ENCODE assay signal across 11 cellular contexts in the genomic region with DNA sequence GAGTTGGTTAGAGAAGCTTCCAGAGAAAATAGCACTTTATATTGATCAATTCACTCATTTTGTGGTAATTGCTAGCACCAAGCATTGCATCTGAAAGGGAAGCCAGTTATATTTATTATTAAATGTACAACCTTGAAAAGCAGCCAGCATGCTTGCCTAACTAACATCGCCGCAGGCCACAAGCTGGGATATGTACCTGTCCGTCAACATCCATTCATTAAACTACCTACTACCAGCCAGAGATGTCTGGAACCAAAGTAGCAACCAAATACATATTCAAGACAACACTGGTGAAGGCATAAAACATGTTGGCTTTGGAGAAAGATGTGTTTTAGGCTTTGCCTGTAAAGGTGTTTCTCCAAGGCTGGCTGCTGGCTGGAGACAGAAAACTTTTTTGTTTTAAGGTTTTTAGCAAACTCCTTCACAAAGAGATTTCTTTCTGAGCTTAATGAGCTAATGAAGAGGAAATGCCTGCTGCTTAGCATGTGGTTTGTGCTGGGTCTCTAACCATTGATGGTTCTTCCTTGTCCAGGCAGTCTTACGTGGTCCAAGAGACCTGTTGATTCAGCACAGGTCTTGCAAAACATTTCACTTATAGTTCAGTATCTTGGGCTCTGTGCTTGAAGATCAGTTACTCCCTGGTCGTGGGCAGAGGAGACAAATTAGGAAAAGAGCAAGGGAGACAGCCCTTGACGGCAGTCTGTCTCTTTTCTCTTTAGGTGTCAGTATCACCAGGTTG. TPM values are rescaled to one million over a fixed set of nuclear protein-coding genes. Genes with fewer than 3 reads are reported as not detected.
DNase-seq lines count a peak whose midpoint lies in the region; ATAC-seq and TF ChIP-seq lines count a peak whose summit lies in the region.
"Had no signal": no experiment of that assay in that cellular context is flagged by ENCODE, and none has a peak within 500 bp of the region (broad histone marks: within the 10 kb centered on the region; RNA-seq: fewer than 3 reads in every experiment).

No MANE protein-coding gene starts in this region.

- no peaks in the 10 kb centered on the region for H3K9me3 Mint-ChIP-seq in CD4-positive, alpha-beta memory T cell
- H3K9me3 Mint-ChIP-seq in neural progenitor cell = no peaks in the 10 kb centered on the region

- H3K27me3 ChIP-seq in CD4-positive, alpha-beta memory T cell (ENCODE audit: insufficient read depth, low read length) = no peaks in the 10 kb centered on the region
- H3K27me3 ChIP-seq in neural progenitor cell = peaks cover 61% of the 10 kb centered on the region
- H3K27me3 ChIP-seq in testis = no peaks in the 10 kb centered on the region
- H3K27me3 ChIP-seq: thyroid gland had no signal

- no peak for DNase-seq in CD4-positive, alpha-beta memory T cell
- peak; percentile 20 for DNase-seq in MV-4-11 (lab: John Stamatoyannopoulos, UW)
- peak; percentile 72 for DNase-seq in choroid plexus epithelial cell (ENCODE audit: low read depth)
- DNase-seq in neural progenitor cell (ENCODE audit: low spot score) = no peak
- DNase-seq in cerebellar cortex (ENCODE audit: low spot score) = no peak
- DNase-seq in testis = no peak
- DNase-seq in mucosa of descending colon = no peak
- DNase-seq: NCI-H1417, nucleus accumbens, thyroid gland had no signal

- H3K27ac Mint-ChIP-seq in CD4-positive, alpha-beta memory T cell = peak overlapping the region in 6 of 7 donors; percentile 26 to 86 (median 72)
- H3K27ac Mint-ChIP-seq in neural progenitor cell = no peak overlapping the region

- H3K4me1 Mint-ChIP-seq in CD4-positive, alpha-beta memory T cell = peaks cover 16 to 35% (median 18%) of the 10 kb centered on the region in 4 donors
- H3K4me1 Mint-ChIP-seq in neural progenitor cell = peaks cover 33% of the 10 kb centered on the region

- WGBS in testis, 2 donors = 46 to 61% methylated on average over 6 of the region's 6 CpGs

- intact Hi-C loops in CD4-positive, alpha-beta memory T cell (cut with micrococcal nuclease) = no loop called here
- intact Hi-C loops in testis (cut with DNase I; ENCODE audit: low total_unique reads) (no loop called here), mucosa of descending colon (cut with DNase I, micrococcal nuclease) (no loop called here)

- no peak for TF ChIP-seq POLR2A in testis (IDR thresholded peaks at IDR 0.05)

- H3K79me2 ChIP-seq in neural progenitor cell (ENCODE audit: low read depth) = no peaks in the 10 kb centered on the region

- peaks cover 9% of the 10 kb centered on the region for H3F3A ChIP-seq in neural progenitor cell (ENCODE audit: low read depth)

- no peak overlapping the region for H3K27ac ChIP-seq in CD4-positive, alpha-beta memory T cell (ENCODE audit: low read depth, low read length)
- H3K27ac ChIP-seq in neural progenitor cell = no peak overlapping the region
- H3K27ac ChIP-seq in testis = no peak overlapping the region

- ATAC-seq in GM21825 (IDR thresholded peaks at IDR 0.05; ENCODE audit: unreplicated experiment) (no peak), mucosa of descending colon (no peak)

- peaks cover 9 to 19% of the 10 kb centered on the region in 2 donors for H3K27me3 Mint-ChIP-seq in CD4-positive, alpha-beta memory T cell
- H3K27me3 Mint-ChIP-seq in neural progenitor cell (ENCODE audit: insufficient read depth, low read depth) = peaks cover 4% of the 10 kb centered on the region

- TF ChIP-seq CTCF in choroid plexus epithelial cell (conservative IDR thresholded peaks at IDR 0.05; ENCODE audit: low read depth, low read length) = no peak
- no peak for TF ChIP-seq CTCF in neural progenitor cell (IDR thresholded peaks at IDR 0.05)
- no peak for TF ChIP-seq CTCF in testis (IDR thresholded peaks at IDR 0.05)
- no peak for TF ChIP-seq CTCF in mucosa of descending colon (IDR thresholded peaks at IDR 0.05)

- no peaks in the 10 kb centered on the region for H4K20me1 ChIP-seq in neural progenitor cell (ENCODE audit: low read depth)

- peaks cover 32% of the 10 kb centered on the region for H3K4me1 ChIP-seq in CD4-positive, alpha-beta memory T cell (ENCODE audit: insufficient read depth, low read length)
- H3K4me1 ChIP-seq in neural progenitor cell (peaks cover 9% of the 10 kb centered on the region), testis (peaks cover 37% of the 10 kb centered on the region), mucosa of descending colon (ENCODE audit: low read depth) (peaks cover 59% of the 10 kb centered on the region)

- CTCF ChIA-PET in CD4-positive, alpha-beta memory T cell (lab: Charles Lee; ENCODE audit: partially characterized antibody) = interaction anchor here (1.7 kb wide), 1 partner anchor 30 kb away, joined by 7 read pairs; no protein-coding TSS in a partner anchor

- H3K36me3 Mint-ChIP-seq in CD4-positive, alpha-beta memory T cell = no peaks in the 10 kb centered on the region
- H3K36me3 Mint-ChIP-seq in neural progenitor cell = no peaks in the 10 kb centered on the region

- H3K4me3 Mint-ChIP-seq in CD4-positive, alpha-beta memory T cell = peak overlapping the region in 4 of 8 donors; percentile 30 to 73 (median 38)
- H3K4me3 Mint-ChIP-seq in neural progenitor cell = no peak overlapping the region

- H3K4me3 ChIP-seq in CD4-positive, alpha-beta memory T cell (ENCODE audit: low read length in 2 of 2) = no peak overlapping the region
- H3K4me3 ChIP-seq in choroid plexus epithelial cell (ENCODE audit: low read depth, low read length) = peak overlapping the region; percentile 20
- H3K4me3 ChIP-seq in neural progenitor cell = no peak overlapping the region
- no peak overlapping the region for H3K4me3 ChIP-seq in testis
- H3K4me3 ChIP-seq in mucosa of descending colon = no peak overlapping the region

- peak overlapping the region; percentile 4 for H3K4me2 ChIP-seq in neural progenitor cell

- H3K36me3 ChIP-seq in CD4-positive, alpha-beta memory T cell (ENCODE audit: insufficient read depth, low read length) = no peaks in the 10 kb centered on the region
- H3K36me3 ChIP-seq in neural progenitor cell (no peaks in the 10 kb centered on the region), testis (ENCODE audit: low read depth, missing control alignments) (no peaks in the 10 kb centered on the region), mucosa of descending colon (ENCODE audit: low read depth) (no peaks in the 10 kb centered on the region)

- POLR2A ChIA-PET in CD4-positive, alpha-beta memory T cell (lab: Charles Lee; ENCODE audit: partially characterized antibody) = no interaction called here

- no peak overlapping the region for H3K9ac ChIP-seq in neural progenitor cell

- H3K9me3 ChIP-seq in CD4-positive, alpha-beta memory T cell (ENCODE audit: control insufficient read depth in 1 of 2, low read length in 2 of 2) = no peaks in the 10 kb centered on the region
- H3K9me3 ChIP-seq in neural progenitor cell (ENCODE audit: low read depth) = no peaks in the 10 kb centered on the region
- no peaks in the 10 kb centered on the region for H3K9me3 ChIP-seq in testis
- H3K9me3 ChIP-seq in mucosa of descending colon = no peaks in the 10 kb centered on the region
- H3K9me3 ChIP-seq: thyroid gland had no signal

- H2AFZ ChIP-seq in neural progenitor cell (replicated peaks) = no peak overlapping the region

RNA-seq across cellular contexts. Expression of a gene that starts 3.1 kb away (rescaled TPM):
- 1 to 10 TPM; 1.4 to 2.2 TPM for total RNA-seq in CD4-positive, alpha-beta memory T cell
- polyA plus RNA-seq in CD4-positive, alpha-beta memory T cell = under 1 TPM; 0.34 to 0.47 TPM
- total RNA-seq in neural progenitor cell (ENCODE audit: low replicate concordance) (3.7 and 5.4 TPM in 2 replicates), testis (10 to 100 TPM; 15.7 to 24.6 TPM), mucosa of descending colon (10 to 100 TPM; 36.3 to 49.9 (median 36.5) TPM)
- 8.5 TPM for polyA plus RNA-seq in testis (ENCODE audit: insufficient read depth, low read depth, low replicate concordance)

RNA-seq across cellular contexts. Expression of a gene that starts 49.5 kb away (rescaled TPM):
- 10 to 100 TPM; 16.2 to 19.2 TPM for total RNA-seq in CD4-positive, alpha-beta memory T cell
- 10 to 100 TPM; 12.8 to 17.8 TPM for polyA plus RNA-seq in CD4-positive, alpha-beta memory T cell
- total RNA-seq in neural progenitor cell (ENCODE audit: low replicate concordance) = 11.8 and 22.9 TPM in 2 replicates
- 10 to 100 TPM; 42.0 to 53.6 TPM for total RNA-seq in testis
- polyA plus RNA-seq in testis (ENCODE audit: insufficient read depth, low read depth, low replicate concordance) = 58.4 TPM
- 10 to 100 TPM; 30.3 to 34.2 (median 34.1) TPM for total RNA-seq in mucosa of descending colon

RNA-seq across cellular contexts. Expression of a gene that starts 51.2 kb away (rescaled TPM):
- total RNA-seq in CD4-positive, alpha-beta memory T cell = not detected
- not detected for polyA plus RNA-seq in CD4-positive, alpha-beta memory T cell
- 7.2 TPM in 2 replicates for total RNA-seq in neural progenitor cell (ENCODE audit: low replicate concordance)
- total RNA-seq in testis = 1 to 10 TPM; 3.1 to 3.7 TPM
- 0.75 TPM for polyA plus RNA-seq in testis (ENCODE audit: insufficient read depth, low read depth, low replicate concordance)
- 10 to 100 TPM in 1 of 3 donors, 1 to 10 TPM in 2; 4.9 to 13.3 (median 5.9) TPM for total RNA-seq in mucosa of descending colon

Comparison
In these comparisons a context has a peak if more than half of its experiments do, and no peak if none do; other contexts are left out.
1. DNase-seq: peak in MV-4-11 (single experiment) and choroid plexus epithelial cell (single experiment); none in CD4-positive, alpha-beta memory T cell (0 of 5), neural progenitor cell (single experiment), cerebellar cortex (single experiment), testis (single experiment) and mucosa of descending colon (0 of 3).